8 cellular contexts compared by ENCODE assay signal in the genomic region with DNA sequence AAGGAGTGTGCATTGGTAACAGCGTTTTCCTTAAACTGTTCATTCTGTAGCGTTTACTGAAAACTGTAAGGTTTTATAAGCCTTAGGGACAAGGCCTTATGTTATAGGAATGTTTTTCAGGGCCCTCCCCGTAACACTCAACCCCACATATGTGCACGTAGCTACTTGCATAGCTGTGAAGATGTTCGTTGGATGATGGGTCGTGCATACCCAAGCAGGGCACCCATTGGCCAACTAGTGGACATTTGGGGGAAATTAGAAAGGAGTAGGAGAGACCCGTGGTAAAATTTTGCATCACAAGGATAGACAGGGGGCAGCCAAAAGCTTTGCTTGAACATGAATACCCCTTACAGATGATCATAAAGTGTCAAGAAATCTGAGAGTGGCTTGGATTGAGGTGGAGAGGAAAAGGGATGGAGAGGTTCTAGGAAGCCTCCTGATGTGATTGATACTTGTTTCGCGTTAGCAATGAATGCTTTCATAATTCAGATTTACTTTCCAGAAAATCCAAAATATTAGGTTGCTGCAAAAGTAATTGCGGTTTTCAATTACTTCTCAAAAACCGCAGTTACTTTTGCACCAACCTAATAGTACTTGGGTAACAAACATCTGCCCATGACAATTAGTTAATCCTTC. TPM values are rescaled to one million over a fixed set of nuclear protein-coding genes. Genes with fewer than 3 reads are reported as not detected.
DNase-seq lines count a peak whose midpoint lies in the region; ATAC-seq and TF ChIP-seq lines count a peak whose summit lies in the region.

No MANE protein-coding gene starts in this region.

- intact Hi-C loops in head of caudate nucleus (cut with DNase I), result no loop called here
- intact Hi-C loops in ovary (cut with DNase I), result no loop called here

- WGBS in ovary, 3 donors, result 28 to 30% (median 28%) methylated on average over 11 of the region's 11 CpGs

- H3K4me1 ChIP-seq in NT2/D1 (ENCODE audit: insufficient read depth, insufficient read length) (no peaks in the 10 kb centered on the region), adipocyte (ENCODE audit: control insufficient read depth, insufficient read depth, low read length) (peaks cover 4% of the 10 kb centered on the region), ovary (ENCODE audit: insufficient read depth) (no peaks in the 10 kb centered on the region)

- no peaks in the 10 kb centered on the region for H3K9me3 ChIP-seq in NT2/D1 (ENCODE audit: insufficient read depth, low read length)
- H3K9me3 ChIP-seq in adipocyte (ENCODE audit: control insufficient read depth, low read length), result no peaks in the 10 kb centered on the region
- H3K9me3 ChIP-seq in ovary, result no peaks in the 10 kb centered on the region

- peak in 1 of 3 donors; percentile 13 for TF ChIP-seq CTCF in ovary (IDR thresholded peaks at IDR 0.05)

- DNase-seq in Caki2 (ENCODE audit: low read depth), result peak; percentile 65
- DNase-seq in NT2/D1 (ENCODE audit: low read depth, low spot score), result peak; percentile 22
- peak; percentile 89 for DNase-seq in adipocyte (ENCODE audit: low read depth)
- peak in 30 of 42 donors; percentile 8 to 59 (median 31) for DNase-seq in head of caudate nucleus
- peak in 1 of 5 donors; percentile 13 for DNase-seq in ovary
- DNase-seq in cortex of kidney (lab: John Stamatoyannopoulos, UW), result no peak

- no peak for TF ChIP-seq EP300 in ovary (IDR thresholded peaks at IDR 0.05)

- in situ Hi-C loops in Caki2 (cut with HindIII; ENCODE audit: low pct_unique_long_range_greater_than_20kb, low sequenced_read_pairs), result no loop called here

- TF ChIP-seq POLR2A in ovary (IDR thresholded peaks at IDR 0.05), result no peak

- H3K4me3 ChIP-seq in NT2/D1 (ENCODE audit: insufficient read length, low read depth), result peak overlapping the region; percentile 75
- peak overlapping the region; percentile 92 for H3K4me3 ChIP-seq in adipocyte (ENCODE audit: low read length)
- H3K4me3 ChIP-seq in ovary, result peak overlapping the region; percentile 65

- H3K36me3 ChIP-seq in NT2/D1 (ENCODE audit: insufficient read depth, insufficient read length, low read length) (peaks cover under 1% of the 10 kb centered on the region), adipocyte (ENCODE audit: control insufficient read depth, insufficient read depth, low read length, severe bottlenecking) (peaks cover 12% of the 10 kb centered on the region), ovary (no peaks in the 10 kb centered on the region)

- H3K9ac ChIP-seq in NT2/D1 (ENCODE audit: insufficient read length, low read depth) (peak overlapping the region; percentile 88), adipocyte (ENCODE audit: low read length) (peak overlapping the region; percentile 86)

- no peak overlapping the region for H3K27ac ChIP-seq in ovary

- ATAC-seq in GM19035 (IDR thresholded peaks at IDR 0.05; ENCODE audit: unreplicated experiment), result peak; percentile 39
- peak; percentile 31 for ATAC-seq in HG03469 (IDR thresholded peaks at IDR 0.05; ENCODE audit: unreplicated experiment)

- H3K27me3 ChIP-seq in NT2/D1 (ENCODE audit: insufficient read depth, insufficient read length), result no peaks in the 10 kb centered on the region
- no peaks in the 10 kb centered on the region for H3K27me3 ChIP-seq in adipocyte (replicated peaks; ENCODE audit: control insufficient read depth, insufficient read depth, low read length)
- no peaks in the 10 kb centered on the region for H3K27me3 ChIP-seq in ovary

RNA-seq across cellular contexts. Expression of a gene that starts 0.9 kb away (rescaled TPM):
- 12.2 and 13.6 TPM in 2 replicates for total RNA-seq in Caki2 (2014; rRNA removed; shearing (Covaris generic); ENCODE audit: low replicate concordance)
- total RNA-seq in ovary, result 10 to 100 TPM in 3 of 7 donors, 1 to 10 TPM in 4; 7.4 to 13.4 (median 9.5) TPM
- polyA plus RNA-seq in ovary, result 10 to 100 TPM in 1 of 2 donors, 1 to 10 TPM in 1; 7.4 to 11.0 TPM
